13 cellular contexts compared by ENCODE assay signal in genomic region chr5:159912033-159912800, GRCh38. TPM values are rescaled to one million over a fixed set of nuclear protein-coding genes. Genes with fewer than 3 reads are reported as not detected.
DNase-seq lines count a peak whose midpoint lies in the region; FAIRE-seq and TF ChIP-seq lines count a peak whose summit lies in the region.
"Had no signal": no experiment of that assay in that cellular context is flagged by ENCODE, and none has a peak within 500 bp of the region (broad histone marks: within the 10 kb centered on the region; RNA-seq: fewer than 3 reads in every experiment).

No MANE protein-coding gene starts in this region.

- TF ChIP-seq POLR2A in tibial nerve (IDR thresholded peaks at IDR 0.05), result no peak

- H3K36me3 ChIP-seq in tibial nerve, result no peaks in the 10 kb centered on the region
- H3K36me3 ChIP-seq: upper lobe of left lung had no signal

- H3K27me3 Mint-ChIP-seq in activated T-helper 1 cell treated with anti-CD3 and anti-CD28 coated beads, Interleukin-12 subunit alpha, Interleukin-12 subunit beta, Interleukin-2, Interleukin-4 antibody, amounts not matched to agents 30 ng/mL and 10 ng/mL and 1 ng/mL, durations not matched to agents 14 hours and 24 hours and 36 hours (ENCODE audit: insufficient read depth), result peaks cover 27% of the 10 kb centered on the region

- DNase-seq in HT1080 (ENCODE audit: low read depth) (peak; percentile 56), cardiac fibroblast (ENCODE audit: low read depth in 2 of 2) (peak; percentile 91 to 95), kidney glomerular epithelial cell (lab: John Stamatoyannopoulos, UW) (peak; percentile 52), tibial nerve (ENCODE audit: low spot score in 2 of 2) (no peak), frontal cortex (ENCODE audit: low spot score in 2 of 2) (no peak), DMS153 (lab: John Stamatoyannopoulos, UW) (no peak), DMS153 treated with DMSO at 0.1 percent for 48 hours (lab: John Stamatoyannopoulos, UW; ENCODE audit: unreplicated experiment) (no peak)
- no peak for DNase-seq in activated T-helper 1 cell treated with anti-CD3 and anti-CD28 coated beads, Interleukin-12 subunit alpha, Interleukin-12 subunit beta, Interleukin-2, Interleukin-4 antibody, amounts not matched to agents 30 ng/mL and 10 ng/mL and 1 ng/mL, durations not matched to agents 14 hours and 24 hours and 36 hours (ENCODE audit: low spot score)
- DNase-seq: DMS53, NCI-H748 treated with DMSO at 0.1 percent for 48 hours, occipital lobe, T-helper 17 cell had no signal

- TF ChIP-seq CTCF in cardiac fibroblast (IDR thresholded peaks at IDR 0.05; ENCODE audit: low read depth, low read length), result no peak
- no peak for TF ChIP-seq CTCF in tibial nerve (IDR thresholded peaks at IDR 0.05)

- H3K36me3 Mint-ChIP-seq in activated T-helper 1 cell treated with anti-CD3 and anti-CD28 coated beads, Interleukin-12 subunit alpha, Interleukin-12 subunit beta, Interleukin-2, Interleukin-4 antibody, amounts not matched to agents 30 ng/mL and 10 ng/mL and 1 ng/mL, durations not matched to agents 14 hours and 24 hours and 36 hours (ENCODE audit: low read depth), result no peaks in the 10 kb centered on the region

- peaks cover 0 to 50% (median 2%) of the 10 kb centered on the region in 4 donors for H3K4me1 ChIP-seq in tibial nerve

- H3K27ac Mint-ChIP-seq in activated T-helper 1 cell treated with anti-CD3 and anti-CD28 coated beads, Interleukin-12 subunit alpha, Interleukin-12 subunit beta, Interleukin-2, Interleukin-4 antibody, amounts not matched to agents 30 ng/mL and 10 ng/mL and 1 ng/mL, durations not matched to agents 14 hours and 24 hours and 36 hours, result no peak overlapping the region
- H3K27ac Mint-ChIP-seq: T-helper 17 cell had no signal

- intact Hi-C loops in activated T-helper 1 cell treated with anti-CD3 and anti-CD28 coated beads, Interleukin-12 subunit alpha, Interleukin-12 subunit beta, Interleukin-2, Interleukin-4 antibody, amounts not matched to agents 30 ng/mL and 10 ng/mL and 1 ng/mL, durations not matched to agents 14 hours and 24 hours and 36 hours (cut with micrococcal nuclease), result loop anchor here (10.0 kb wide), 1 partner anchor 757 kb away; no protein-coding TSS in a partner anchor

- peaks cover 0 to 13% of the 10 kb centered on the region in 2 donors for H3K27me3 ChIP-seq in tibial nerve

- 63 to 69% methylated on average over 4 of the region's 4 CpGs for WGBS in tibial nerve, 2 donors

- H3K4me3 ChIP-seq in cardiac fibroblast (replicated peaks in 1 of 2; ENCODE audit: low read depth in 2 of 2, low read length in 2 of 2) (no peak overlapping the region), tibial nerve (no peak overlapping the region)
- H3K4me3 ChIP-seq: upper lobe of left lung had no signal

- peak; percentile 31 to 64 for TF ChIP-seq EP300 in tibial nerve (IDR thresholded peaks at IDR 0.05)

- no peaks in the 10 kb centered on the region for H3K9me3 Mint-ChIP-seq in activated T-helper 1 cell treated with anti-CD3 and anti-CD28 coated beads, Interleukin-12 subunit alpha, Interleukin-12 subunit beta, Interleukin-2, Interleukin-4 antibody, amounts not matched to agents 30 ng/mL and 10 ng/mL and 1 ng/mL, durations not matched to agents 14 hours and 24 hours and 36 hours

- no peak for FAIRE-seq in frontal cortex (lab: Jason Lieb, UNC)

- H3K9me3 ChIP-seq in tibial nerve, result no peaks in the 10 kb centered on the region
- H3K9me3 ChIP-seq: upper lobe of left lung had no signal

- no peak overlapping the region for H3K4me3 Mint-ChIP-seq in activated T-helper 1 cell treated with anti-CD3 and anti-CD28 coated beads, Interleukin-12 subunit alpha, Interleukin-12 subunit beta, Interleukin-2, Interleukin-4 antibody, amounts not matched to agents 30 ng/mL and 10 ng/mL and 1 ng/mL, durations not matched to agents 14 hours and 24 hours and 36 hours
- H3K4me3 Mint-ChIP-seq: T-helper 17 cell had no signal

- H3K27ac ChIP-seq in tibial nerve, result peak overlapping the region in 3 of 4 donors; percentile 4 to 58 (median 36)

- peaks cover 9% of the 10 kb centered on the region for H3K4me1 Mint-ChIP-seq in activated T-helper 1 cell treated with anti-CD3 and anti-CD28 coated beads, Interleukin-12 subunit alpha, Interleukin-12 subunit beta, Interleukin-2, Interleukin-4 antibody, amounts not matched to agents 30 ng/mL and 10 ng/mL and 1 ng/mL, durations not matched to agents 14 hours and 24 hours and 36 hours (ENCODE audit: low read depth)

RNA-seq across cellular contexts. Expression of gene ADRA1B, which starts 4.1 kb away (rescaled TPM):
- 0.27 and 1.1 TPM in 2 replicates for total RNA-seq in HT1080 (2014; rRNA removed; shearing (Covaris generic))
- polyA plus RNA-seq in HT1080 (2015; cell fraction: cytosol; rRNA removed), result 0.31 and 0.33 TPM in 2 replicates
- 0.49 and 0.90 TPM in 2 replicates for polyA plus RNA-seq in HT1080 (2015; cell fraction: nucleus; rRNA removed)
- total RNA-seq in tibial nerve, result 1 to 10 TPM; 3.6 to 6.9 (median 6.2) TPM
- total RNA-seq in frontal cortex, result 1.2 TPM
- total RNA-seq in activated T-helper 1 cell treated with anti-CD3 and anti-CD28 coated beads, Interleukin-12 subunit alpha, Interleukin-12 subunit beta, Interleukin-2, Interleukin-4 antibody, amounts not matched to agents 30 ng/mL and 10 ng/mL and 1 ng/mL, durations not matched to agents 14 hours and 24 hours and 36 hours, result not detected in 2 replicates
- total RNA-seq: T-helper 17 cell had no signal

Comparison
In these comparisons a context has a peak if more than half of its experiments do, and no peak if none do; other contexts are left out.
1. DNase-seq: peak in HT1080 (single experiment), cardiac fibroblast (2 of 2) and kidney glomerular epithelial cell (single experiment); none in tibial nerve (0 of 2), frontal cortex (0 of 2), DMS153 (single experiment), activated T-helper 1 cell treated with anti-CD3 and anti-CD28 coated beads, Interleukin-12 subunit alpha, Interleukin-12 subunit beta, Interleukin-2, Interleukin-4 antibody, amounts not matched to agents 30 ng/mL and 10 ng/mL and 1 ng/mL, durations not matched to agents 14 hours and 24 hours and 36 hours (single experiment) and DMS153 treated with DMSO at 0.1 percent for 48 hours (single experiment).